ENCODE assay signal across 1 cellular context in the genomic region with DNA sequence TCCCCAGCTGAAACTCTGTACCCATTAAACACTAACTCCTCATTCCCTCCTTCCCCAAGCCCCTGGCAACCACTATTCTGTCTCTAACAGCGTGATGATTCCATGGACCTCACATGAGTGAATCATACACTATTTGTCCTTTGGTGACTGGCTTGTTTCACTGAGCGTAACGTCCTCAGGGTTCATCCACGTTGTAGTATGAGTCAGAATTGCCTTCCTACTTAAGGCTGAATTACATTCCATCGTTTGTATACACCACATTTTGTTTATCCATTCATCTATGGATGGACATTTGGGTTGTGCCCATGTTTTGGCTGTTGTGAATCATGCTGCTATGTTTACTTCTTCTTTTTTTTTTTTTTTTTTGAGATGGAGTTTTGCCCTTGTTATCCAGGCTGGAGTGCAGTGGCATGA.
A peak's percentile ranks its signal among the peaks of the same experiment; 100 is the strongest.
TF ChIP-seq lines count a peak whose summit lies in the region.

No MANE protein-coding gene starts in this region.

TF ChIP-seq in HepG2, 621 proteins besides CTCF, POLR2A, EP300 and RAD21 (continued from another document):
- TF ChIP-seq, protein P1, sequence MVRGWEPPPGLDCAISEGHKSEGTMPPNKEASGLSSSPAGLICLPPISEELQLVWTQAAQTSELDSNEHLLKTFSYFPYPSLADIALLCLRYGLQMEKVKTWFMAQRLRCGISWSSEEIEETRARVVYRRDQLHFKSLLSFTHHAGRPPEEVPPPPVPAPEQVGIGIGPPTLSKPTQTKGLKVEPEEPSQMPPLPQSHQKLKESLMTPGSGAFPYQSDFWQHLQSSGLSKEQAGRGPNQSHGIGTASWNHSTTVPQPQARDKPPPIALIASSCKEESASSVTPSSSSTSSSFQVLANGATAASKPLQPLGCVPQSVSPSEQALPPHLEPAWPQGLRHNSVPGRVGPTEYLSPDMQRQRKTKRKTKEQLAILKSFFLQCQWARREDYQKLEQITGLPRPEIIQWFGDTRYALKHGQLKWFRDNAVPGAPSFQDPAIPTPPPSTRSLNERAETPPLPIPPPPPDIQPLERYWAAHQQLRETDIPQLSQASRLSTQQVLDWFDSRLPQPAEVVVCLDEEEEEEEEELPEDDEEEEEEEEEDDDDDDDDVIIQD (CRISPR knock-in tag; IDR thresholded peaks at IDR 0.05; ENCODE audit: low read depth): peak; percentile 26; the same call in 1 of the 2 replicates
- TF ChIP-seq HMG20B (CRISPR knock-in tag; conservative IDR thresholded peaks at IDR 0.05): no peak
- TF ChIP-seq, protein P2, sequence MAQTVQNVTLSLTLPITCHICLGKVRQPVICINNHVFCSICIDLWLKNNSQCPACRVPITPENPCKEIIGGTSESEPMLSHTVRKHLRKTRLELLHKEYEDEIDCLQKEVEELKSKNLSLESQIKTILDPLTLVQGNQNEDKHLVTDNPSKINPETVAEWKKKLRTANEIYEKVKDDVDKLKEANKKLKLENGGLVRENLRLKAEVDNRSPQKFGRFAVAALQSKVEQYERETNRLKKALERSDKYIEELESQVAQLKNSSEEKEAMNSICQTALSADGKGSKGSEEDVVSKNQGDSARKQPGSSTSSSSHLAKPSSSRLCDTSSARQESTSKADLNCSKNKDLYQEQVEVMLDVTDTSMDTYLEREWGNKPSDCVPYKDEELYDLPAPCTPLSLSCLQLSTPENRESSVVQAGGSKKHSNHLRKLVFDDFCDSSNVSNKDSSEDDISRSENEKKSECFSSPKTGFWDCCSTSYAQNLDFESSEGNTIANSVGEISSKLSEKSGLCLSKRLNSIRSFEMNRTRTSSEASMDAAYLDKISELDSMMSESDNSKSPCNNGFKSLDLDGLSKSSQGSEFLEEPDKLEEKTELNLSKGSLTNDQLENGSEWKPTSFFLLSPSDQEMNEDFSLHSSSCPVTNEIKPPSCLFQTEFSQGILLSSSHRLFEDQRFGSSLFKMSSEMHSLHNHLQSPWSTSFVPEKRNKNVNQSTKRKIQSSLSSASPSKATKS (CRISPR knock-in tag; IDR thresholded peaks at IDR 0.05): no peak
- peak; percentile 36; the same call in 1 of the 2 replicates for TF ChIP-seq BHLHE40 (IDR thresholded peaks at IDR 0.05; ENCODE audit: low read length)
- TF ChIP-seq FOSL2 (CRISPR knock-in tag; IDR thresholded peaks at IDR 0.05): peak; percentile 92
- TF ChIP-seq, protein P3, sequence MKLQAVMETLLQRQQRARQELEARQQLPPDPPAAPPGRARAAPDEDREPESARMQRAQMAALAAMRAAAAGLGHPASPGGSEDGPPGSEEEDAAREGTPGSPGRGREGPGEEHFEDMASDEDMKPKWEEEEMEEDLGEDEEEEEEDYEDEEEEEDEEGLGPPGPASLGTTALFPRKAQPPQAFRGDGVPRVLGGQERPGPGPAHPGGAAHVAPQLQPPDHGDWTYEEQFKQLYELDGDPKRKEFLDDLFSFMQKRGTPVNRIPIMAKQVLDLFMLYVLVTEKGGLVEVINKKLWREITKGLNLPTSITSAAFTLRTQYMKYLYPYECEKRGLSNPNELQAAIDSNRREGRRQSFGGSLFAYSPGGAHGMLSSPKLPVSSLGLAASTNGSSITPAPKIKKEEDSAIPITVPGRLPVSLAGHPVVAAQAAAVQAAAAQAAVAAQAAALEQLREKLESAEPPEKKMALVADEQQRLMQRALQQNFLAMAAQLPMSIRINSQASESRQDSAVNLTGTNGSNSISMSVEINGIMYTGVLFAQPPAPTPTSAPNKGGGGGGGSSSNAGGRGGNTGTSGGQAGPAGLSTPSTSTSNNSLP (IDR thresholded peaks at IDR 0.05; ENCODE audit: low read depth, low read length): peak; percentile 83
- no peak for TF ChIP-seq ZFP90 (CRISPR knock-in tag; IDR thresholded peaks at IDR 0.05; ENCODE audit: borderline replicate concordance)
- no peak for TF ChIP-seq XBP1 (CRISPR knock-in tag; IDR thresholded peaks at IDR 0.05)
- TF ChIP-seq, protein P4, sequence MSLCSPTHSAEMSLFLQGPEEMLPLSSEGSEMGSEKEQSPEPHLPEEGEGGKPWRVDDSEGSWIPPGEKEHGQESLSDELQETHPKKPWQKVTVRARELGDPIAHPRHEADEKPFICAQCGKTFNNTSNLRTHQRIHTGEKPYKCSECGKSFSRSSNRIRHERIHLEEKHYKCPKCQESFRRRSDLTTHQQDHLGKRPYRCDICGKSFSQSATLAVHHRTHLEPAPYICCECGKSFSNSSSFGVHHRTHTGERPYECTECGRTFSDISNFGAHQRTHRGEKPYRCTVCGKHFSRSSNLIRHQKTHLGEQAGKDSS (CRISPR knock-in tag; IDR thresholded peaks at IDR 0.05; ENCODE audit: borderline replicate concordance, low read depth): no peak
- peak; percentile 47; the same call in 1 of the 2 replicates for TF ChIP-seq CREB1 (IDR thresholded peaks at IDR 0.05)
- TF ChIP-seq CREB1 (CRISPR knock-in tag; IDR thresholded peaks at IDR 0.05): no peak
- TF ChIP-seq, protein P5, sequence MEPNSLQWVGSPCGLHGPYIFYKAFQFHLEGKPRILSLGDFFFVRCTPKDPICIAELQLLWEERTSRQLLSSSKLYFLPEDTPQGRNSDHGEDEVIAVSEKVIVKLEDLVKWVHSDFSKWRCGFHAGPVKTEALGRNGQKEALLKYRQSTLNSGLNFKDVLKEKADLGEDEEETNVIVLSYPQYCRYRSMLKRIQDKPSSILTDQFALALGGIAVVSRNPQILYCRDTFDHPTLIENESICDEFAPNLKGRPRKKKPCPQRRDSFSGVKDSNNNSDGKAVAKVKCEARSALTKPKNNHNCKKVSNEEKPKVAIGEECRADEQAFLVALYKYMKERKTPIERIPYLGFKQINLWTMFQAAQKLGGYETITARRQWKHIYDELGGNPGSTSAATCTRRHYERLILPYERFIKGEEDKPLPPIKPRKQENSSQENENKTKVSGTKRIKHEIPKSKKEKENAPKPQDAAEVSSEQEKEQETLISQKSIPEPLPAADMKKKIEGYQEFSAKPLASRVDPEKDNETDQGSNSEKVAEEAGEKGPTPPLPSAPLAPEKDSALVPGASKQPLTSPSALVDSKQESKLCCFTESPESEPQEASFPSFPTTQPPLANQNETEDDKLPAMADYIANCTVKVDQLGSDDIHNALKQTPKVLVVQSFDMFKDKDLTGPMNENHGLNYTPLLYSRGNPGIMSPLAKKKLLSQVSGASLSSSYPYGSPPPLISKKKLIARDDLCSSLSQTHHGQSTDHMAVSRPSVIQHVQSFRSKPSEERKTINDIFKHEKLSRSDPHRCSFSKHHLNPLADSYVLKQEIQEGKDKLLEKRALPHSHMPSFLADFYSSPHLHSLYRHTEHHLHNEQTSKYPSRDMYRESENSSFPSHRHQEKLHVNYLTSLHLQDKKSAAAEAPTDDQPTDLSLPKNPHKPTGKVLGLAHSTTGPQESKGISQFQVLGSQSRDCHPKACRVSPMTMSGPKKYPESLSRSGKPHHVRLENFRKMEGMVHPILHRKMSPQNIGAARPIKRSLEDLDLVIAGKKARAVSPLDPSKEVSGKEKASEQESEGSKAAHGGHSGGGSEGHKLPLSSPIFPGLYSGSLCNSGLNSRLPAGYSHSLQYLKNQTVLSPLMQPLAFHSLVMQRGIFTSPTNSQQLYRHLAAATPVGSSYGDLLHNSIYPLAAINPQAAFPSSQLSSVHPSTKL (CRISPR knock-in tag; IDR thresholded peaks at IDR 0.05): peak; percentile 19; the same call in 1 of the 2 replicates
- TF ChIP-seq, protein P6, sequence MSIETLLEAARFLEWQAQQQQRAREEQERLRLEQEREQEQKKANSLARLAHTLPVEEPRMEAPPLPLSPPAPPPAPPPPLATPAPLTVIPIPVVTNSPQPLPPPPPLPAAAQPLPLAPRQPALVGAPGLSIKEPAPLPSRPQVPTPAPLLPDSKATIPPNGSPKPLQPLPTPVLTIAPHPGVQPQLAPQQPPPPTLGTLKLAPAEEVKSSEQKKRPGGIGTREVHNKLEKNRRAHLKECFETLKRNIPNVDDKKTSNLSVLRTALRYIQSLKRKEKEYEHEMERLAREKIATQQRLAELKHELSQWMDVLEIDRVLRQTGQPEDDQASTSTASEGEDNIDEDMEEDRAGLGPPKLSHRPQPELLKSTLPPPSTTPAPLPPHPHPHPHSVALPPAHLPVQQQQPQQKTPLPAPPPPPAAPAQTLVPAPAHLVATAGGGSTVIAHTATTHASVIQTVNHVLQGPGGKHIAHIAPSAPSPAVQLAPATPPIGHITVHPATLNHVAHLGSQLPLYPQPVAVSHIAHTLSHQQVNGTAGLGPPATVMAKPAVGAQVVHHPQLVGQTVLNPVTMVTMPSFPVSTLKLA (IDR thresholded peaks at IDR 0.05): peak; percentile 15; the same call in 1 of the 2 replicates
- TF ChIP-seq ZNF33B (CRISPR knock-in tag; IDR thresholded peaks at IDR 0.05): no peak
- TF ChIP-seq FOXA1 (IDR thresholded peaks at IDR 0.05): no peak
- TF ChIP-seq FOXA1 (CRISPR knock-in tag; IDR thresholded peaks at IDR 0.05): 0 out of 2 replicates have a peak, but pooled peaks have one; percentile 18
- TF ChIP-seq JUND (CRISPR knock-in tag; IDR thresholded peaks at IDR 0.05): peak; percentile 57
- TF ChIP-seq FOXP1 (IDR thresholded peaks at IDR 0.05): peak; percentile 56; the same call in 1 of the 2 replicates
- TF ChIP-seq FOXP1 (CRISPR knock-in tag; IDR thresholded peaks at IDR 0.05): peak; percentile 41
- TF ChIP-seq TEAD3 (CRISPR knock-in tag; optimal IDR thresholded peaks at IDR 0.05; ENCODE audit: borderline replicate concordance): peak; percentile 57
- TF ChIP-seq HMG20A (CRISPR knock-in tag; IDR thresholded peaks at IDR 0.05; ENCODE audit: borderline replicate concordance): peak; percentile 11; the same call in 1 of the 2 replicates
- 0 out of 2 replicates have a peak, but pooled peaks have one; percentile 16 for TF ChIP-seq JUNB (CRISPR knock-in tag; IDR thresholded peaks at IDR 0.05; ENCODE audit: borderline replicate concordance)
- TF ChIP-seq RXRA (CRISPR knock-in tag; IDR thresholded peaks at IDR 0.05): no peak
- TF ChIP-seq FOXA3 (CRISPR knock-in tag; IDR thresholded peaks at IDR 0.05): peak; percentile 31; the same call in 1 of the 2 replicates
